19 cellular contexts compared by ENCODE assay signal in the genomic region with DNA sequence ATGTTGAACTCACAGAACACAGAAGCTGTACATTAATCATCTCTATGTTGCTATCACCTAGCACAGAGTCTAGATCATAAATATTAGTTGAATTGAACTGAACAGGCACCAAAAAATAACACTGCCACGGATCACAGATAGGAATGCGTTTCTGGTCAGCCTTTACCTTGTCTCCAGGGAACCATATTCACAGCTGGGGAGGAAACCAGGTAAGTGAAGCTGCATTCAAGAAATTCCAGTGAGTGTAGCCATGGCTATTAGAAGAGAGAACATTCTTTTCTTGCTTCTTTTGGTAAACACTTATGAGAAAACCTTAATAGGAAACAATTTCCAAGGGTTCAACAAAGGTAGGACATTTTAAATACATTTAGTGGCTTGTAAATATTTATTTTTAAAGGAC.
A peak's percentile ranks its signal among the peaks of the same experiment; 100 is the strongest.
DNase-seq lines count a peak whose midpoint lies in the region; ATAC-seq and TF ChIP-seq lines count a peak whose summit lies in the region.
"Had no signal": no experiment of that assay in that cellular context is flagged by ENCODE, and none has a peak within 500 bp of the region (broad histone marks: within the 10 kb centered on the region; RNA-seq: fewer than 3 reads in every experiment).

No MANE protein-coding gene starts in this region.

- no peak overlapping the region for H3K27ac ChIP-seq in neural progenitor cell
- H3K27ac ChIP-seq: BLaER1 treated with 17β-estradiol and CSF1 and Interleukin-3, amounts not matched to agents 10 nM and 100 nM; GM23248 had no signal

- H3K9ac ChIP-seq in neural progenitor cell = no peak overlapping the region
- H3K9ac ChIP-seq: BLaER1 treated with 17β-estradiol and CSF1 and Interleukin-3, amounts not matched to agents 10 nM and 100 nM; GM23248 had no signal

- H3K27ac Mint-ChIP-seq in WTC11 (peak overlapping the region; percentile 76), neural progenitor cell (peak overlapping the region; percentile 17)
- H3K27ac Mint-ChIP-seq: CD8-positive, alpha-beta memory T cell had no signal

- H3K9me3 ChIP-seq in neural progenitor cell (ENCODE audit: low read depth) = peaks cover 18% of the 10 kb centered on the region

- peak; percentile 75 for ATAC-seq in WTC11
- no peak for ATAC-seq in Right ventricle myocardium superior (ENCODE audit: poor library complexity)
- ATAC-seq: SK-N-SH treated with all-trans-retinoic acid at 6 μM for 48 hours had no signal

- no peak overlapping the region for H3K4me2 ChIP-seq in neural progenitor cell
- H3K4me2 ChIP-seq: BLaER1 treated with 17β-estradiol and CSF1 and Interleukin-3, amounts not matched to agents 10 nM and 100 nM had no signal

- H3K9me3 Mint-ChIP-seq in WTC11 (peaks cover 31% of the 10 kb centered on the region), neural progenitor cell (peaks cover 37% of the 10 kb centered on the region)

- no peak overlapping the region for H3K4me3 ChIP-seq in neural progenitor cell
- H3K4me3 ChIP-seq: BLaER1 treated with 17β-estradiol and CSF1 and Interleukin-3, amounts not matched to agents 10 nM and 100 nM; GM23248 had no signal

- no peak for DNase-seq in WTC11 (ENCODE audit: low spot score)
- peak; percentile 67 for DNase-seq in kidney glomerular epithelial cell (lab: John Stamatoyannopoulos, UW)
- DNase-seq in neural progenitor cell (ENCODE audit: low spot score) = no peak
- DNase-seq in GM19238 (ENCODE audit: insufficient read length, low spot score) = no peak
- no peak for DNase-seq in T1000 (lab: John Stamatoyannopoulos, UW)
- no peak for DNase-seq in Right ventricle myocardium superior
- DNase-seq in LoVo (ENCODE audit: low spot score) = no peak
- DNase-seq: CD8-positive, alpha-beta memory T cell; DMS79; GM23248; KBM-7; NCI-H1105 treated with DMSO at 0.1 percent for 48 hours; NCI-H1694; NCI-H510A treated with DMSO at 0.1 percent for 48 hours; NCI-H82; OCI-M1; SHP77 treated with DMSO at 0.1 percent for 48 hours had no signal

- intact Hi-C loops in Right ventricle myocardium superior (cut with DNase I) = no loop called here

- H3K4me1 ChIP-seq in neural progenitor cell = peaks cover 10% of the 10 kb centered on the region

- peaks cover 8% of the 10 kb centered on the region for H3F3A ChIP-seq in neural progenitor cell (ENCODE audit: low read depth)

- H3K36me3 Mint-ChIP-seq in WTC11 = peaks cover 21% of the 10 kb centered on the region
- peaks cover 25% of the 10 kb centered on the region for H3K36me3 Mint-ChIP-seq in neural progenitor cell
- H3K36me3 Mint-ChIP-seq: CD8-positive, alpha-beta memory T cell had no signal

- peaks cover 11% of the 10 kb centered on the region for H3K36me3 ChIP-seq in neural progenitor cell
- H3K36me3 ChIP-seq: BLaER1 treated with 17β-estradiol and CSF1 and Interleukin-3, amounts not matched to agents 10 nM and 100 nM had no signal

- H3K4me3 Mint-ChIP-seq in WTC11 (no peak overlapping the region), neural progenitor cell (no peak overlapping the region)
- H3K4me3 Mint-ChIP-seq: CD8-positive, alpha-beta memory T cell had no signal

- CTCF ChIA-PET in WTC11 (lab: Charles Lee) = interaction anchor here (1.0 to 1.4 kb wide), 3 partner anchors 15 to 118 kb away, joined by 3 to 4 read pairs (median 3); no protein-coding TSS in a partner anchor

- no peaks in the 10 kb centered on the region for H4K20me1 ChIP-seq in neural progenitor cell (ENCODE audit: low read depth)
- H4K20me1 ChIP-seq: BLaER1 treated with 17β-estradiol and CSF1 and Interleukin-3, amounts not matched to agents 10 nM and 100 nM had no signal

- H3K79me2 ChIP-seq in neural progenitor cell (ENCODE audit: low read depth) = no peaks in the 10 kb centered on the region

- TF ChIP-seq CTCF in WTC11 (IDR thresholded peaks at IDR 0.05) (no peak), neural progenitor cell (IDR thresholded peaks at IDR 0.05) (no peak)

- POLR2A ChIA-PET in WTC11 (lab: Charles Lee) = interaction anchor here (0.5 kb wide), 1 partner anchor 17 kb away, joined by 3 read pairs; no protein-coding TSS in a partner anchor

- H2AFZ ChIP-seq in neural progenitor cell (replicated peaks) = no peak overlapping the region
- H2AFZ ChIP-seq: GM23248 had no signal

- no peaks in the 10 kb centered on the region for H3K27me3 ChIP-seq in neural progenitor cell
- H3K27me3 ChIP-seq: BLaER1 treated with 17β-estradiol and CSF1 and Interleukin-3, amounts not matched to agents 10 nM and 100 nM had no signal

- H3K4me1 Mint-ChIP-seq in WTC11 (peaks cover 8% of the 10 kb centered on the region), neural progenitor cell (peaks cover 8% of the 10 kb centered on the region)
- H3K4me1 Mint-ChIP-seq: CD8-positive, alpha-beta memory T cell had no signal

- H3K27me3 Mint-ChIP-seq in WTC11 (ENCODE audit: low read depth) (no peaks in the 10 kb centered on the region), neural progenitor cell (ENCODE audit: insufficient read depth, low read depth) (no peaks in the 10 kb centered on the region)

TF ChIP-seq in WTC11, 78 proteins besides CTCF, POLR2A, EP300 and RAD21:
- TF ChIP-seq, protein P1, sequence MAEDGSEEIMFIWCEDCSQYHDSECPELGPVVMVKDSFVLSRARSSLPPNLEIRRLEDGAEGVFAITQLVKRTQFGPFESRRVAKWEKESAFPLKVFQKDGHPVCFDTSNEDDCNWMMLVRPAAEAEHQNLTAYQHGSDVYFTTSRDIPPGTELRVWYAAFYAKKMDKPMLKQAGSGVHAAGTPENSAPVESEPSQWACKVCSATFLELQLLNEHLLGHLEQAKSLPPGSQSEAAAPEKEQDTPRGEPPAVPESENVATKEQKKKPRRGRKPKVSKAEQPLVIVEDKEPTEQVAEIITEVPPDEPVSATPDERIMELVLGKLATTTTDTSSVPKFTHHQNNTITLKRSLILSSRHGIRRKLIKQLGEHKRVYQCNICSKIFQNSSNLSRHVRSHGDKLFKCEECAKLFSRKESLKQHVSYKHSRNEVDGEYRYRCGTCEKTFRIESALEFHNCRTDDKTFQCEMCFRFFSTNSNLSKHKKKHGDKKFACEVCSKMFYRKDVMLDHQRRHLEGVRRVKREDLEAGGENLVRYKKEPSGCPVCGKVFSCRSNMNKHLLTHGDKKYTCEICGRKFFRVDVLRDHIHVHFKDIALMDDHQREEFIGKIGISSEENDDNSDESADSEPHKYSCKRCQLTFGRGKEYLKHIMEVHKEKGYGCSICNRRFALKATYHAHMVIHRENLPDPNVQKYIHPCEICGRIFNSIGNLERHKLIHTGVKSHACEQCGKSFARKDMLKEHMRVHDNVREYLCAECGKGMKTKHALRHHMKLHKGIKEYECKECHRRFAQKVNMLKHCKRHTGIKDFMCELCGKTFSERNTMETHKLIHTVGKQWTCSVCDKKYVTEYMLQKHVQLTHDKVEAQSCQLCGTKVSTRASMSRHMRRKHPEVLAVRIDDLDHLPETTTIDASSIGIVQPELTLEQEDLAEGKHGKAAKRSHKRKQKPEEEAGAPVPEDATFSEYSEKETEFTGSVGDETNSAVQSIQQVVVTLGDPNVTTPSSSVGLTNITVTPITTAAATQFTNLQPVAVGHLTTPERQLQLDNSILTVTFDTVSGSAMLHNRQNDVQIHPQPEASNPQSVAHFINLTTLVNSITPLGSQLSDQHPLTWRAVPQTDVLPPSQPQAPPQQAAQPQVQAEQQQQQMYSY (CRISPR knock-in tag; IDR thresholded peaks at IDR 0.05) = no peak
